33 cellular contexts compared by ENCODE assay signal in the genomic region with DNA sequence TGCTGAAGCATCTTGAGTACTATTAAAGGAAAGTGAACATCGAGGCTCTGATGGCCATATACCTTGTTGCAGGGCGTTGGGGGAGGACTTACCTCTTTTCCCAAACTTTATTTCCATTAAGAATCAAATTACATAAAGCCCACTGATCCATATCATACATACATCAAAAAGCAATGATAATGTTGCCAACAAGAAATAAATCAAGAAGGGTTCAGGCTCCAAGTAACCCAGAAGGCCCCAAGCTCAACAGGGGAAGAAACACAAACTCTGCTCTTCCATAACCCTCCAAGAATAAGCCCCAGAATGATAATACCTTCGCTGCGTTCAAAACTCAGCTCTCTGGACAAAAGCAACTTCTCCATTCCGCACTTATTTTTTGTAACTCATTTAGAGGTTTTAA.
"Had no signal": no experiment of that assay in that cellular context is flagged by ENCODE, and none has a peak within 500 bp of the region (broad histone marks: within the 10 kb centered on the region; RNA-seq: fewer than 3 reads in every experiment).

No MANE protein-coding gene starts in this region.

- H3K36me3 Mint-ChIP-seq: activated naive CD8-positive, alpha-beta T cell had no signal

- H3K4me3 Mint-ChIP-seq: activated B cell treated with CpG ODN at 0.5 μM for 24 hours; activated CD8-positive, alpha-beta T cell treated with anti-CD3 and anti-CD28 coated beads for 36 hours; activated naive CD8-positive, alpha-beta T cell; activated T-cell treated with anti-CD3 and anti-CD28 coated beads, Interleukin-2, amount 50 U/mL, for 4 hours; activated T-helper 17 cell treated with anti-CD3 and anti-CD28 coated beads, Interleukin-2, amount 50 U/mL, for 72 hours; dendritic cell treated with granulocyte-macrophage colony-stimulating factor and Interleukin-4, amounts not matched to agents 40 ng/mL and 50 ng/mL, for 4 days; endodermal cell; T-helper 17 cell; T-helper 2 cell treated with Interferon-gamma antibody and Interleukin-4, amounts not matched to agents 5 μg/mL and 100 μg/mL, for 36 hours had no signal

- FAIRE-seq: frontal cortex had no signal

- H3K27ac ChIP-seq: adrenal gland, body of pancreas, colonic mucosa, WERI-Rb-1 had no signal

- H3K4me1 ChIP-seq: adrenal gland, body of pancreas, colonic mucosa had no signal

- H3K27ac Mint-ChIP-seq: activated B cell treated with CpG ODN at 0.5 μM for 24 hours; activated CD8-positive, alpha-beta T cell treated with anti-CD3 and anti-CD28 coated beads for 36 hours; activated naive CD8-positive, alpha-beta T cell; activated T-helper 17 cell treated with anti-CD3 and anti-CD28 coated beads, Interleukin-2, amount 50 U/mL, for 72 hours; dendritic cell treated with granulocyte-macrophage colony-stimulating factor and Interleukin-4, amounts not matched to agents 40 ng/mL and 50 ng/mL, for 4 days; endodermal cell; T-helper 17 cell; T-helper 2 cell treated with Interferon-gamma antibody and Interleukin-4, amounts not matched to agents 5 μg/mL and 100 μg/mL, for 36 hours had no signal

- H3K4me1 Mint-ChIP-seq: activated B cell treated with CpG ODN at 0.5 μM for 24 hours; activated T-helper 17 cell treated with anti-CD3 and anti-CD28 coated beads, Interleukin-2, amount 50 U/mL, for 72 hours; endodermal cell had no signal

- H3K27me3 ChIP-seq: adrenal gland, body of pancreas, colonic mucosa had no signal

- ATAC-seq: activated CD4-positive, CD25-positive, alpha-beta regulatory T cell treated with anti-CD3 and anti-CD28 coated beads, Interleukin-2, amount 50 U/mL, for 24 hours; activated CD8-positive, alpha-beta T cell treated with anti-CD3 and anti-CD28 coated beads for 36 hours; activated T-cell treated with anti-CD3 and anti-CD28 coated beads, Interleukin-2, amount 50 U/mL, for 4 hours; activated T-helper 17 cell treated with anti-CD3 and anti-CD28 coated beads, Interleukin-2, amount 50 U/mL, for 72 hours; body of pancreas; esophagus mucosa; T-helper 17 cell had no signal

- DNase-seq: activated B cell treated with CpG ODN at 0.5 μM for 24 hours; activated CD4-positive, alpha-beta T cell treated with anti-CD3 and anti-CD28 coated beads for 48 hours; activated CD4-positive, alpha-beta T cell treated with anti-CD3 and anti-CD28 coated beads, Interleukin-2, amount 50 U/mL, for 1 hour; activated CD4-positive, alpha-beta T cell treated with anti-CD3 and anti-CD28 coated beads, Interleukin-2, amount 50 U/mL, for 48 hours; activated CD8-positive, alpha-beta memory T cell treated with anti-CD3 and anti-CD28 coated beads for 24 hours; activated CD8-positive, alpha-beta T cell treated with anti-CD3 and anti-CD28 coated beads for 36 hours; activated effector memory CD4-positive, alpha-beta T cell treated with Interleukin-2 at 50 U/mL for 16 hours; activated gamma-delta T cell treated with Interleukin-2 at 50 U/mL for 16 hours; activated naive CD4-positive, alpha-beta T cell treated with anti-CD3 and anti-CD28 coated beads, Interleukin-2, amount 50 U/mL, for 16 hours; activated naive CD4-positive, alpha-beta T cell treated with Interleukin-2 at 50 U/mL for 16 hours; activated T-cell treated with anti-CD3 and anti-CD28 coated beads, Interleukin-2, amount 50 U/mL, for 4 hours; adrenal gland; amygdala; aorta; body of pancreas; central memory CD4-positive, alpha-beta T cell; cerebellar nuclear complex; colonic mucosa; dorsolateral prefrontal cortex; effector memory CD4-positive, alpha-beta T cell; endodermal cell; foreskin fibroblast; head of caudate nucleus; T-helper 17 cell; T1000; WERI-Rb-1 had no signal

- H3K4me3 ChIP-seq: adrenal gland, body of pancreas, colonic mucosa had no signal

- H3K36me3 ChIP-seq: adrenal gland, colonic mucosa, WERI-Rb-1 had no signal

- H3K9me3 Mint-ChIP-seq: activated B cell treated with CpG ODN at 0.5 μM for 24 hours; activated CD8-positive, alpha-beta T cell treated with anti-CD3 and anti-CD28 coated beads for 36 hours; activated T-cell treated with anti-CD3 and anti-CD28 coated beads, Interleukin-2, amount 50 U/mL, for 4 hours; activated T-helper 17 cell treated with anti-CD3 and anti-CD28 coated beads, Interleukin-2, amount 50 U/mL, for 72 hours; dendritic cell treated with granulocyte-macrophage colony-stimulating factor and Interleukin-4, amounts not matched to agents 40 ng/mL and 50 ng/mL, for 4 days; endodermal cell; T-helper 2 cell treated with Interferon-gamma antibody and Interleukin-4, amounts not matched to agents 5 μg/mL and 100 μg/mL, for 36 hours had no signal

- H3K9me3 ChIP-seq: adrenal gland, body of pancreas, colonic mucosa had no signal
